1 cellular context compared by ENCODE assay signal in the genomic region with DNA sequence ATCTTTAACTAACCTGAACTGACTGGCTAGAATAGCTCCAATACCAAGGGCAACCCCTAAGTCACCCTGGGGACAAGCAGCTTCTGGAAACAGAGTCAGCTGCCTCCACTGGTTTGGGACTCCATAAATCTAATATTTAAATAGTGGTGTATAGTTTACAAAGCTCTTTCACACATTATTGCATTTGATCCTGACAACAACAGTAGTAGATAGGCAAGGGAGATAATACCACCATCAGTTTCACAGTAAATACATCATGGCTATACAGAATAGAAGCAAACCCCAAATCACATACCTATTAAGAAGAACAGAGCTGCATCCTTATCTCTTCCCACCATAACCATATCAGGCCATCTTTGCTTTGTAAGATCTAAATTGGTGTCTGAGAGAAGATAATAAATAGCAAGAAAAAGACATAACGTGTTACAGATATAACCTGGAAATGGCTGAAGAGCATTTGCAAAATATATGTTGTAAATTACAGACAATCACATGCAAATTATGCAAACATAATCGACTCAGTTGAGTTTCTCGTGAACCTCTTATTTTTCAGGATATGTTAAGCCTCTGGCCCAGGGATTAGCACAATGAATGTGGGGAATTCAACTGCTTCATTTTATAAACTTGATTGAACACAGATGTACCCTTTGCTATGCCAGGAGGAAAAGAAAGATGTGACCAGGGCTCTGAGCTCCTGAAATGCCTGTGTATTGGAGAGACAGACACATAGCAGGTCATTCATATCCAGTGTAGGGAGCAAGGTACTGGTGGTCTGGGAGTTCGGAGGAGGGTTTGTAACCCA.
A peak's percentile ranks its signal among the peaks of the same experiment; 100 is the strongest.
TF ChIP-seq lines count a peak whose summit lies in the region.

No MANE protein-coding gene starts in this region.

TF ChIP-seq in K562, 482 proteins besides CTCF, POLR2A, EP300 and RAD21 (continued from another document):
- TF ChIP-seq, protein P1, sequence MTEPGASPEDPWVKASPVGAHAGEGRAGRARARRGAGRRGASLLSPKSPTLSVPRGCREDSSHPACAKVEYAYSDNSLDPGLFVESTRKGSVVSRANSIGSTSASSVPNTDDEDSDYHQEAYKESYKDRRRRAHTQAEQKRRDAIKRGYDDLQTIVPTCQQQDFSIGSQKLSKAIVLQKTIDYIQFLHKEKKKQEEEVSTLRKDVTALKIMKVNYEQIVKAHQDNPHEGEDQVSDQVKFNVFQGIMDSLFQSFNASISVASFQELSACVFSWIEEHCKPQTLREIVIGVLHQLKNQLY (CRISPR knock-in tag; conservative IDR thresholded peaks at IDR 0.05) = no peak
- TF ChIP-seq ARID1B (IDR thresholded peaks at IDR 0.05) = 0 out of 2 replicates have a peak, but pooled peaks have one; percentile 8
